In genomic region chr6:13711384-13711725, GRCh38 we compare ENCODE assay signal across 8 cellular contexts. TPM values are rescaled to one million over a fixed set of nuclear protein-coding genes. Genes with fewer than 3 reads are reported as not detected.
DNase-seq lines count a peak whose midpoint lies in the region; ATAC-seq, FAIRE-seq and TF ChIP-seq lines count a peak whose summit lies in the region.

No MANE protein-coding gene starts in this region.

- H3K27ac Mint-ChIP-seq in T-helper 1 cell treated with Interleukin-12 subunit alpha and Interleukin-12 subunit beta and Interleukin-4 antibody, amounts not matched to agents 30 μg/mL and 1 μg/mL, for 36 hours = peak overlapping the region; percentile 47

- no peak for TF ChIP-seq POLR2A in ovary (IDR thresholded peaks at IDR 0.05)

- 0 to 1% (median 0%) methylated on average over 29 to 49 of the region's 49 CpGs for WGBS in ovary, 3 donors

- peak overlapping the region; percentile 27 for H3K4me3 Mint-ChIP-seq in T-helper 1 cell treated with Interleukin-12 subunit alpha and Interleukin-12 subunit beta and Interleukin-4 antibody, amounts not matched to agents 30 μg/mL and 1 μg/mL, for 36 hours

- H3K27me3 ChIP-seq in ovary = no peaks in the 10 kb centered on the region

- peaks cover 6% of the 10 kb centered on the region for H3K36me3 Mint-ChIP-seq in T-helper 1 cell treated with Interleukin-12 subunit alpha and Interleukin-12 subunit beta and Interleukin-4 antibody, amounts not matched to agents 30 μg/mL and 1 μg/mL, for 36 hours (ENCODE audit: low read depth)

- H3K9me3 ChIP-seq in ovary = no peaks in the 10 kb centered on the region

- DNase-seq in Caki2 (ENCODE audit: low read depth) (peak; percentile 82), epithelial cell of proximal tubule (ENCODE audit: low read depth) (no peak), ovary (no peak), NCI-H345 treated with DMSO at 0.1 percent for 48 hours (lab: John Stamatoyannopoulos, UW; ENCODE audit: unreplicated experiment) (no peak), GM19239 (ENCODE audit: insufficient read length, low spot score) (no peak)

- intact Hi-C loops in ovary (cut with DNase I) = loop anchor here in 2 of 4 donors (5.0 to 10.0 kb wide), 2 partner anchors 97 to 99 kb away; partner anchors contain the start of gene NOL7 (in 1 of the 2)

- H3K4me3 ChIP-seq in epithelial cell of proximal tubule (ENCODE audit: low read depth, low read length) = peak overlapping the region; percentile 88
- peak overlapping the region; percentile 72 for H3K4me3 ChIP-seq in ovary

- H3K4me1 Mint-ChIP-seq in T-helper 1 cell treated with Interleukin-12 subunit alpha and Interleukin-12 subunit beta and Interleukin-4 antibody, amounts not matched to agents 30 μg/mL and 1 μg/mL, for 36 hours (ENCODE audit: low read depth) = peaks cover 48% of the 10 kb centered on the region

- ATAC-seq in GM19438 (IDR thresholded peaks at IDR 0.05; ENCODE audit: low read depth, unreplicated experiment) = peak; percentile 55
- peak; percentile 46 for ATAC-seq in HG03460 (IDR thresholded peaks at IDR 0.05; ENCODE audit: unreplicated experiment)

- peaks cover 7% of the 10 kb centered on the region for H3K4me1 ChIP-seq in ovary (ENCODE audit: insufficient read depth)

- no peak for TF ChIP-seq EP300 in ovary (IDR thresholded peaks at IDR 0.05)

- FAIRE-seq in GM19239 (lab: Jason Lieb, UNC) = no peak

- no peaks in the 10 kb centered on the region for H3K36me3 ChIP-seq in ovary

- TF ChIP-seq CTCF in epithelial cell of proximal tubule (conservative IDR thresholded peaks at IDR 0.05; ENCODE audit: low read depth, low read length) = no peak
- TF ChIP-seq CTCF in ovary (IDR thresholded peaks at IDR 0.05) = peak in 2 of 3 donors; percentile 20 to 39

- in situ Hi-C loops in Caki2 (cut with HindIII; ENCODE audit: low pct_unique_long_range_greater_than_20kb, low sequenced_read_pairs) = no loop called here

- no peaks in the 10 kb centered on the region for H3K27me3 Mint-ChIP-seq in T-helper 1 cell treated with Interleukin-12 subunit alpha and Interleukin-12 subunit beta and Interleukin-4 antibody, amounts not matched to agents 30 μg/mL and 1 μg/mL, for 36 hours (ENCODE audit: low read depth)

- peak overlapping the region; percentile 90 to 98 for H3K27ac ChIP-seq in ovary

- peaks cover 7% of the 10 kb centered on the region for H3K9me3 Mint-ChIP-seq in T-helper 1 cell treated with Interleukin-12 subunit alpha and Interleukin-12 subunit beta and Interleukin-4 antibody, amounts not matched to agents 30 μg/mL and 1 μg/mL, for 36 hours

RNA-seq across cellular contexts. Expression of gene RANBP9, which starts 0.3 kb away (rescaled TPM):
- 16.4 and 27.6 TPM in 2 replicates for total RNA-seq in Caki2 (2014; rRNA removed; shearing (Covaris generic); ENCODE audit: low replicate concordance)
- 13.5 and 21.7 TPM in 2 replicates for total RNA-seq in epithelial cell of proximal tubule
- 10 to 100 TPM; 26.5 to 40.8 (median 37.0) TPM for total RNA-seq in ovary
- 10 to 100 TPM; 24.8 to 50.6 TPM for polyA plus RNA-seq in ovary
